ENCODE assay signal across 8 cellular contexts in genomic region chr6:131199568-131200272, GRCh38.
DNase-seq lines count a peak whose midpoint lies in the region; ATAC-seq lines count a peak whose summit lies in the region.

No MANE protein-coding gene starts in this region.

- peak overlapping the region; percentile 98 for H3K27ac Mint-ChIP-seq in T-cell

- H3K36me3 Mint-ChIP-seq in T-cell = peaks cover 16% of the 10 kb centered on the region

- H3K36me3 ChIP-seq in adipocyte (ENCODE audit: control insufficient read depth, insufficient read depth, low read length, severe bottlenecking) = peaks cover 13% of the 10 kb centered on the region

- no peaks in the 10 kb centered on the region for H3K4me1 ChIP-seq in adipocyte (ENCODE audit: control insufficient read depth, insufficient read depth, low read length)

- H3K9ac ChIP-seq in adipocyte (ENCODE audit: low read length) = no peak overlapping the region

- DNase-seq in ELF-1 (ENCODE audit: low read depth, low spot score) (peak; percentile 90), HuH-7.5 (ENCODE audit: low spot score) (peak; percentile 38), T-cell (peak; percentile 62 to 88 (median 74)), adipocyte (ENCODE audit: low read depth) (peak; percentile 47), islet precursor cell (peak; percentile 80), cerebellum (ENCODE audit: low spot score) (no peak)
- peak; percentile 23 to 49 for DNase-seq in stimulated activated CD4-positive, alpha-beta T cell treated with anti-CD3 and anti-CD28 coated beads, Interleukin-4, amount 100 ng/mL, for 48 hours (ENCODE audit: low read depth in 2 of 2)

- POLR2A ChIA-PET in T-cell (lab: Charles Lee) = interaction anchor here (0.6 to 0.7 kb wide), 3 partner anchors 13 to 326 kb away, joined by 3 to 4 read pairs (median 3); no protein-coding TSS in a partner anchor

- CTCF ChIA-PET in T-cell (lab: Charles Lee) = interaction anchor here (0.5 to 3.9 kb wide), 28 partner anchors 10 to 950 kb away, joined by 3 to 74 read pairs (median 4); partner anchors contain the start of genes MED23 (in 2 of the 2) and EPB41L2 (in 1 of the 2)

- no peak overlapping the region for H3K4me3 ChIP-seq in adipocyte (ENCODE audit: low read length)

- peaks cover 0 to 8% (median 3%) of the 10 kb centered on the region in 3 donors for H3K9me3 Mint-ChIP-seq in T-cell

- ATAC-seq in GM21528 (IDR thresholded peaks at IDR 0.05; ENCODE audit: low FRiP score, unreplicated experiment) (peak; percentile 100), T-cell (replicated peaks in 1 of 4) (peak; percentile 93 to 96 (median 94))

- H3K4me3 Mint-ChIP-seq in T-cell = peak overlapping the region; percentile 73 to 82 (median 81)

- no peaks in the 10 kb centered on the region for H3K9me3 ChIP-seq in adipocyte (ENCODE audit: control insufficient read depth, low read length)

- H3K4me1 Mint-ChIP-seq in T-cell = peaks cover 62 to 64% (median 63%) of the 10 kb centered on the region in 3 donors

- H3K27me3 Mint-ChIP-seq in T-cell = no peaks in the 10 kb centered on the region

- H3K27me3 ChIP-seq in adipocyte (replicated peaks; ENCODE audit: control insufficient read depth, insufficient read depth, low read length) = no peaks in the 10 kb centered on the region
